28 cellular contexts compared by ENCODE assay signal in the genomic region with DNA sequence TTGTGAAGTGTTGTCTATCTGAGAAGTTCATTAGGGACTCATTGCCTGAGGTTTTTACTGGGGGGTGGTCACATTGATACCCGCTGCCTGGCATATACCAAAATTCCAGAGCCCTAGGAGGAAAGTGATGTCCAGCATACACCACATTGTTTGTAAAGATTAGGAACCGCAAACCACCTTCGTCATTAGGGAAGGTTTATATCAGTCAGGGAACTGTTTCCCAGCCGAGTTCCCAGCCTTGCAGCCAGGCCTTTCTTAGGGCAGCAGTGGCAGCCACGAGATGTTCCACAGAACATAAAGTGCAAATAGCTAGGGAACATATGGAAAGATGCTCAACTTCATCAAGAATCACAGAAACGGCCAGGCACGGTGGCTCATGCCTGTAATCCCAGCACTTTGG.
"Had no signal": no experiment of that assay in that cellular context is flagged by ENCODE, and none has a peak within 500 bp of the region (broad histone marks: within the 10 kb centered on the region; RNA-seq: fewer than 3 reads in every experiment).

No MANE protein-coding gene starts in this region.

- H3K27me3 ChIP-seq: ascending aorta, cardiac muscle cell had no signal

- DNase-seq: activated B cell treated with CpG ODN at 0.5 μM for 24 hours; activated CD4-positive, alpha-beta memory T cell treated with anti-CD3 and anti-CD28 coated beads for 36 hours; activated CD4-positive, alpha-beta T cell treated with anti-CD3 and anti-CD28 coated beads for 4 hours; activated CD4-positive, alpha-beta T cell treated with anti-CD3 and anti-CD28 coated beads, Interleukin-2, amount 10 ng/mL, durations not matched to agents 24 days and 14 days; activated CD4-positive, alpha-beta T cell treated with anti-CD3 and anti-CD28 coated beads, Interleukin-2, amount 50 U/mL, for 1 hour; activated CD4-positive, alpha-beta T cell treated with anti-CD3 and anti-CD28 coated beads, Interleukin-2, amount 50 U/mL, for 4 hours; activated CD4-positive, CD25-positive, alpha-beta regulatory T cell treated with anti-CD3 and anti-CD28 coated beads, Interleukin-2, amount 50 U/mL, for 72 hours; activated CD8-positive, alpha-beta memory T cell treated with anti-CD3 and anti-CD28 coated beads, Interleukin-2, amount 50 U/mL, for 48 hours; activated CD8-positive, alpha-beta T cell treated with anti-CD3 and anti-CD28 coated beads for 36 hours; activated effector memory CD4-positive, alpha-beta T cell treated with Interleukin-2 at 50 U/mL for 16 hours; activated gamma-delta T cell; activated naive CD4-positive, alpha-beta T cell treated with anti-CD3 and anti-CD28 coated beads, Interleukin-2, amount 10 ng/mL, durations not matched to agents 7 days and 5 days; activated naive CD4-positive, alpha-beta T cell treated with Interleukin-2 at 50 U/mL for 16 hours; activated naive CD8-positive, alpha-beta T cell treated with anti-CD3 and anti-CD28 coated beads, Interleukin-2, amount 10 ng/mL, durations not matched to agents 7 days and 5 days; activated naive CD8-positive, alpha-beta T cell treated with anti-CD3 and anti-CD28 coated beads, Interleukin-2, amount 50 U/mL, for 24 hours; activated T-cell treated with anti-CD3 and anti-CD28 coated beads, Interleukin-2, amount 50 U/mL, for 24 hours; activated T-cell treated with anti-CD3 and anti-CD28 coated beads, Interleukin-2, amount 50 U/mL, for 48 hours; amygdala; anterior cingulate cortex; cerebellar nuclear complex; T-helper 1 cell; T-helper 2 cell; T-helper 9 cell had no signal

- H3K36me3 ChIP-seq: cardiac muscle cell had no signal

- H3K4me1 ChIP-seq: ascending aorta had no signal

- H3K27ac ChIP-seq: ascending aorta, cardiac muscle cell, VCaP had no signal

- ATAC-seq: activated CD8-positive, alpha-beta T cell treated with anti-CD3 and anti-CD28 coated beads for 36 hours; activated naive CD8-positive, alpha-beta T cell treated with anti-CD3 and anti-CD28 coated beads, Interleukin-2, amount 50 U/mL, for 24 hours had no signal

- FAIRE-seq: bronchial epithelial cell, TTC549 had no signal

- H3K4me3 ChIP-seq: ascending aorta, cardiac muscle cell had no signal
